ENCODE assay signal across 19 cellular contexts in genomic region chr16:4700380-4700996, GRCh38. TPM values are rescaled to one million over a fixed set of nuclear protein-coding genes. Genes with fewer than 3 reads are reported as not detected.
DNase-seq lines count a peak whose midpoint lies in the region; ATAC-seq and TF ChIP-seq lines count a peak whose summit lies in the region.
"Had no signal": no experiment of that assay in that cellular context is flagged by ENCODE, and none has a peak within 500 bp of the region (broad histone marks: within the 10 kb centered on the region; RNA-seq: fewer than 3 reads in every experiment).

No MANE protein-coding gene starts in this region.

- H3K4me3 ChIP-seq in esophagus squamous epithelium (no peak overlapping the region), transverse colon (no peak overlapping the region)
- H3K4me3 ChIP-seq: adrenal gland, heart right ventricle, Peyer's patch had no signal

- CTCF ChIA-PET in activated CD8-positive, alpha-beta T cell treated with anti-CD3 and anti-CD28 coated beads, Interleukin-2, amount 10 ng/mL, durations not matched to agents 7 days and 5 days (lab: Charles Lee): interaction anchor here (1.6 kb wide), 1 partner anchor 34 kb away, joined by 4 read pairs; the partner anchor contains the start of genes ANKS3 and DNAAF8

- H3K27me3 Mint-ChIP-seq in activated CD8-positive, alpha-beta T cell treated with anti-CD3 and anti-CD28 coated beads, Interleukin-2, amount 10 ng/mL, durations not matched to agents 7 days and 5 days (ENCODE audit: low read depth): no peaks in the 10 kb centered on the region
- H3K27me3 Mint-ChIP-seq in effector memory CD8-positive, alpha-beta T cell: no peaks in the 10 kb centered on the region
- H3K27me3 Mint-ChIP-seq in stimulated activated naive B cell treated with anti-CD40 and anti-IgM and Interleukin-4, amounts not matched to agents 10 μg/mL and 1 μg/mL and 100 μg/mL, for 72 hours: no peaks in the 10 kb centered on the region

- H3K27ac Mint-ChIP-seq in activated naive CD4-positive, alpha-beta T cell treated with anti-CD3 and anti-CD28 coated beads, Interleukin-2, amount 50 U/mL, for 72 hours: peak overlapping the region; percentile 14 to 76
- H3K27ac Mint-ChIP-seq in activated CD8-positive, alpha-beta T cell treated with anti-CD3 and anti-CD28 coated beads, Interleukin-2, amount 10 ng/mL, durations not matched to agents 7 days and 5 days: peak overlapping the region; percentile 72
- H3K27ac Mint-ChIP-seq in effector memory CD8-positive, alpha-beta T cell: no peak overlapping the region
- no peak overlapping the region for H3K27ac Mint-ChIP-seq in stimulated activated naive B cell treated with anti-CD40 and anti-IgM and Interleukin-4, amounts not matched to agents 10 μg/mL and 1 μg/mL and 100 μg/mL, for 72 hours
- H3K27ac Mint-ChIP-seq: mesothelial cell of epicardium had no signal

- in situ Hi-C loops in transverse colon (cut with MboI; ENCODE audit: low pct_ligation_motif_present in 1 of 4, low pct_unique_long_range_greater_than_20kb in 1 of 4, low sequenced_read_pairs in 3 of 4): no loop called here

- no peaks in the 10 kb centered on the region for H3K9me3 ChIP-seq in esophagus squamous epithelium
- no peaks in the 10 kb centered on the region for H3K9me3 ChIP-seq in transverse colon
- H3K9me3 ChIP-seq: adrenal gland, heart right ventricle, Peyer's patch had no signal

- DNase-seq in activated naive CD4-positive, alpha-beta T cell treated with anti-CD3 and anti-CD28 coated beads, Interleukin-2, amount 50 U/mL, for 72 hours (ENCODE audit: low spot score in 2 of 2): peak; percentile 31 to 54
- DNase-seq in activated naive CD4-positive, alpha-beta T cell (lab: John Stamatoyannopoulos, UW): no peak
- peak; percentile 78 for DNase-seq in activated CD8-positive, alpha-beta T cell treated with anti-CD3 and anti-CD28 coated beads, Interleukin-2, amount 10 ng/mL, durations not matched to agents 7 days and 5 days
- DNase-seq in effector memory CD8-positive, alpha-beta T cell: no peak
- no peak for DNase-seq in stimulated activated naive B cell treated with anti-CD40 and anti-IgM and Interleukin-4, amounts not matched to agents 10 μg/mL and 1 μg/mL and 100 μg/mL, for 72 hours
- DNase-seq in esophagus squamous epithelium (lab: John Stamatoyannopoulos, UW) (no peak), transverse colon (no peak), NCI-H146 (lab: John Stamatoyannopoulos, UW) (no peak)
- DNase-seq: COR-L47; effector CD4-positive, alpha-beta T cell; Karpas-422; left cardiac atrium; NCI-H774 had no signal

- H3K4me1 ChIP-seq in esophagus squamous epithelium: peaks cover 0 to 42% (median 0%) of the 10 kb centered on the region in 3 donors
- peaks cover 0 to 20% (median 18%) of the 10 kb centered on the region in 4 donors for H3K4me1 ChIP-seq in transverse colon
- H3K4me1 ChIP-seq: Peyer's patch had no signal

- TF ChIP-seq CTCF in esophagus squamous epithelium (IDR thresholded peaks at IDR 0.05) (no peak), transverse colon (IDR thresholded peaks at IDR 0.05) (no peak)

- TF ChIP-seq POLR2A in esophagus squamous epithelium (IDR thresholded peaks at IDR 0.05) (no peak), transverse colon (IDR thresholded peaks at IDR 0.05) (no peak)

- H3K27me3 ChIP-seq in esophagus squamous epithelium (no peaks in the 10 kb centered on the region), transverse colon (no peaks in the 10 kb centered on the region)
- H3K27me3 ChIP-seq: adrenal gland, heart right ventricle, Peyer's patch had no signal

- 88 to 100% methylated on average over 2 to 11 of the region's 13 CpGs for WGBS in esophagus squamous epithelium, 2 donors
- 93 to 100% methylated on average over 1 to 13 of the region's 13 CpGs for WGBS in transverse colon (ENCODE audit: low coverage in 1 of 2), 2 donors

- no peaks in the 10 kb centered on the region for H3K9me3 Mint-ChIP-seq in activated naive CD4-positive, alpha-beta T cell treated with anti-CD3 and anti-CD28 coated beads, Interleukin-2, amount 50 U/mL, for 72 hours
- no peaks in the 10 kb centered on the region for H3K9me3 Mint-ChIP-seq in activated CD8-positive, alpha-beta T cell treated with anti-CD3 and anti-CD28 coated beads, Interleukin-2, amount 10 ng/mL, durations not matched to agents 7 days and 5 days (ENCODE audit: insufficient read depth)
- H3K9me3 Mint-ChIP-seq in effector memory CD8-positive, alpha-beta T cell: no peaks in the 10 kb centered on the region
- H3K9me3 Mint-ChIP-seq in stimulated activated naive B cell treated with anti-CD40 and anti-IgM and Interleukin-4, amounts not matched to agents 10 μg/mL and 1 μg/mL and 100 μg/mL, for 72 hours: no peaks in the 10 kb centered on the region
- H3K9me3 Mint-ChIP-seq: mesothelial cell of epicardium had no signal

- peaks cover 28 to 99% (median 40%) of the 10 kb centered on the region in 3 donors for H3K36me3 ChIP-seq in esophagus squamous epithelium
- H3K36me3 ChIP-seq in transverse colon: peaks cover 0 to 11% (median 3%) of the 10 kb centered on the region in 4 donors

- POLR2A ChIA-PET in activated CD8-positive, alpha-beta T cell treated with anti-CD3 and anti-CD28 coated beads, Interleukin-2, amount 10 ng/mL, durations not matched to agents 7 days and 5 days (lab: Charles Lee): no interaction called here

- no peak for TF ChIP-seq EP300 in transverse colon (IDR thresholded peaks at IDR 0.05; ENCODE audit: low read depth)

- H3K27ac ChIP-seq in esophagus squamous epithelium (no peak overlapping the region), transverse colon (no peak overlapping the region)
- H3K27ac ChIP-seq: adrenal gland, heart right ventricle, Peyer's patch had no signal

- peaks cover 55% of the 10 kb centered on the region for H3K4me1 Mint-ChIP-seq in activated CD8-positive, alpha-beta T cell treated with anti-CD3 and anti-CD28 coated beads, Interleukin-2, amount 10 ng/mL, durations not matched to agents 7 days and 5 days (ENCODE audit: low read depth)
- peaks cover 2% of the 10 kb centered on the region in 2 donors for H3K4me1 Mint-ChIP-seq in effector memory CD8-positive, alpha-beta T cell (ENCODE audit: low read depth in 2 of 2)
- H3K4me1 Mint-ChIP-seq in stimulated activated naive B cell treated with anti-CD40 and anti-IgM and Interleukin-4, amounts not matched to agents 10 μg/mL and 1 μg/mL and 100 μg/mL, for 72 hours: peaks cover 1 to 5% of the 10 kb centered on the region in 2 donors
- H3K4me1 Mint-ChIP-seq: mesothelial cell of epicardium had no signal

- intact Hi-C loops in esophagus squamous epithelium (cut with DNase I): no loop called here
- intact Hi-C loops in transverse colon (cut with DNase I; ENCODE audit: low total_unique reads): no loop called here

- H3K4me3 Mint-ChIP-seq in activated CD8-positive, alpha-beta T cell treated with anti-CD3 and anti-CD28 coated beads, Interleukin-2, amount 10 ng/mL, durations not matched to agents 7 days and 5 days: no peak overlapping the region
- H3K4me3 Mint-ChIP-seq in effector memory CD8-positive, alpha-beta T cell: no peak overlapping the region
- H3K4me3 Mint-ChIP-seq in stimulated activated naive B cell treated with anti-CD40 and anti-IgM and Interleukin-4, amounts not matched to agents 10 μg/mL and 1 μg/mL and 100 μg/mL, for 72 hours: no peak overlapping the region
- H3K4me3 Mint-ChIP-seq: mesothelial cell of epicardium had no signal

- no peaks in the 10 kb centered on the region for H3K36me3 Mint-ChIP-seq in activated naive CD4-positive, alpha-beta T cell treated with anti-CD3 and anti-CD28 coated beads, Interleukin-2, amount 50 U/mL, for 72 hours
- H3K36me3 Mint-ChIP-seq in activated CD8-positive, alpha-beta T cell treated with anti-CD3 and anti-CD28 coated beads, Interleukin-2, amount 10 ng/mL, durations not matched to agents 7 days and 5 days (ENCODE audit: low read depth): peaks cover 32% of the 10 kb centered on the region
- peaks cover 55% of the 10 kb centered on the region for H3K36me3 Mint-ChIP-seq in effector memory CD8-positive, alpha-beta T cell (ENCODE audit: insufficient read depth)
- H3K36me3 Mint-ChIP-seq in stimulated activated naive B cell treated with anti-CD40 and anti-IgM and Interleukin-4, amounts not matched to agents 10 μg/mL and 1 μg/mL and 100 μg/mL, for 72 hours: peaks cover 29 to 34% of the 10 kb centered on the region in 2 donors

- peak; percentile 85 to 90 for ATAC-seq in activated naive CD4-positive, alpha-beta T cell treated with anti-CD3 and anti-CD28 coated beads, Interleukin-2, amount 50 U/mL, for 72 hours
- peak; percentile 87 for ATAC-seq in activated CD8-positive, alpha-beta T cell treated with anti-CD3 and anti-CD28 coated beads, Interleukin-2, amount 10 ng/mL, durations not matched to agents 7 days and 5 days
- peak; percentile 73 for ATAC-seq in effector memory CD8-positive, alpha-beta T cell (replicated peaks)
- ATAC-seq in stimulated activated naive B cell treated with anti-CD40 and anti-IgM and Interleukin-4, amounts not matched to agents 10 μg/mL and 1 μg/mL and 100 μg/mL, for 72 hours (replicated peaks): peak; percentile 48 to 52
- ATAC-seq: HCT116, SK-N-SH treated with all-trans-retinoic acid at 6 μM for 48 hours had no signal

RNA-seq across cellular contexts. Expression of gene NUDT16L1, which starts 7.1 kb away (rescaled TPM):
- total RNA-seq in activated naive CD4-positive, alpha-beta T cell treated with anti-CD3 and anti-CD28 coated beads, Interleukin-2, amount 50 U/mL, for 72 hours: 10 to 100 TPM; 20.7 to 42.8 TPM
- 10 to 100 TPM; 32.6 to 36.2 TPM for total RNA-seq in activated CD8-positive, alpha-beta T cell treated with anti-CD3 and anti-CD28 coated beads, Interleukin-2, amount 10 ng/mL, durations not matched to agents 7 days and 5 days
- 10 to 100 TPM; 18.5 to 27.8 (median 21.0) TPM for total RNA-seq in esophagus squamous epithelium
- 10 to 100 TPM; 32.6 to 62.7 (median 54.3) TPM for total RNA-seq in transverse colon

RNA-seq across cellular contexts. Expression of gene ANKS3, which starts 33.6 kb away (rescaled TPM):
- total RNA-seq in activated naive CD4-positive, alpha-beta T cell treated with anti-CD3 and anti-CD28 coated beads, Interleukin-2, amount 50 U/mL, for 72 hours: 10 to 100 TPM; 19.4 to 21.5 TPM
- total RNA-seq in activated CD8-positive, alpha-beta T cell treated with anti-CD3 and anti-CD28 coated beads, Interleukin-2, amount 10 ng/mL, durations not matched to agents 7 days and 5 days: 10 to 100 TPM; 17.0 to 17.2 TPM
- total RNA-seq in esophagus squamous epithelium (10 to 100 TPM in 2 of 4 donors, 1 to 10 TPM in 2; 9.4 to 22.7 (median 11.5) TPM), transverse colon (10 to 100 TPM; 14.9 to 38.4 (median 25.0) TPM)

RNA-seq across cellular contexts. Expression of gene DNAAF8, which starts 33.8 kb away (rescaled TPM):
- total RNA-seq in activated naive CD4-positive, alpha-beta T cell treated with anti-CD3 and anti-CD28 coated beads, Interleukin-2, amount 50 U/mL, for 72 hours: under 1 TPM in 1 of 2 donors, not detected in 1; 0.09 TPM
- under 1 TPM; 0.39 to 0.68 TPM for total RNA-seq in activated CD8-positive, alpha-beta T cell treated with anti-CD3 and anti-CD28 coated beads, Interleukin-2, amount 10 ng/mL, durations not matched to agents 7 days and 5 days
- total RNA-seq in esophagus squamous epithelium (under 1 TPM in 3 of 4 donors, not detected in 1; 0.21 to 0.42 (median 0.38) TPM), transverse colon (1 to 10 TPM in 1 of 4 donors, under 1 TPM in 2, not detected in 1; 0.55 to 2.9 (median 0.60) TPM)
- total RNA-seq: Peyer's patch had no signal

Comparison
In these comparisons a context has a peak if more than half of its experiments do, and no peak if none do; other contexts are left out.
1. DNase-seq: peak in activated naive CD4-positive, alpha-beta T cell treated with anti-CD3 and anti-CD28 coated beads, Interleukin-2, amount 50 U/mL, for 72 hours (2 of 2) and activated CD8-positive, alpha-beta T cell treated with anti-CD3 and anti-CD28 coated beads, Interleukin-2, amount 10 ng/mL, durations not matched to agents 7 days and 5 days (single experiment); none in activated naive CD4-positive, alpha-beta T cell (0 of 4), effector memory CD8-positive, alpha-beta T cell (0 of 3), stimulated activated naive B cell treated with anti-CD40 and anti-IgM and Interleukin-4, amounts not matched to agents 10 μg/mL and 1 μg/mL and 100 μg/mL, for 72 hours (single experiment), esophagus squamous epithelium (single experiment), transverse colon (single experiment) and NCI-H146 (single experiment).
2. H3K27ac Mint-ChIP-seq: peak in activated naive CD4-positive, alpha-beta T cell treated with anti-CD3 and anti-CD28 coated beads, Interleukin-2, amount 50 U/mL, for 72 hours (2 of 2) and activated CD8-positive, alpha-beta T cell treated with anti-CD3 and anti-CD28 coated beads, Interleukin-2, amount 10 ng/mL, durations not matched to agents 7 days and 5 days (single experiment); none in effector memory CD8-positive, alpha-beta T cell (0 of 2) and stimulated activated naive B cell treated with anti-CD40 and anti-IgM and Interleukin-4, amounts not matched to agents 10 μg/mL and 1 μg/mL and 100 μg/mL, for 72 hours (single experiment).
3. Peak in every context shown above with its lines, with median percentiles within 50 percentile points of each other: ATAC-seq.